19 cellular contexts compared by ENCODE assay signal in genomic region chr15:89455535-89455934, GRCh38. TPM values are rescaled to one million over a fixed set of nuclear protein-coding genes. Genes with fewer than 3 reads are reported as not detected.
"Had no signal": no experiment of that assay in that cellular context is flagged by ENCODE, and none has a peak within 500 bp of the region (broad histone marks: within the 10 kb centered on the region; RNA-seq: fewer than 3 reads in every experiment).

No MANE protein-coding gene starts in this region.

- FAIRE-seq: bronchial epithelial cell, RCC 7860 had no signal

- DNase-seq: activated CD4-positive, alpha-beta T cell treated with anti-CD3 and anti-CD28 coated beads for 48 hours; activated CD4-positive, alpha-beta T cell treated with anti-CD3 and anti-CD28 coated beads, Interleukin-2, amount 50 U/mL, for 4 hours; activated CD4-positive, CD25-positive, alpha-beta regulatory T cell treated with anti-CD3 and anti-CD28 coated beads, Interleukin-2, amount 50 U/mL, for 72 hours; activated CD8-positive, alpha-beta memory T cell treated with anti-CD3 and anti-CD28 coated beads, Interleukin-2, amount 50 U/mL, for 48 hours; activated CD8-positive, alpha-beta T cell treated with anti-CD3 and anti-CD28 coated beads, Interleukin-2, amount 10 ng/mL, durations not matched to agents 7 days and 5 days; activated T-cell treated with anti-CD3 and anti-CD28 coated beads, Interleukin-2, amount 50 U/mL, for 1 hour; aorta; Kasumi-1; KBM-7; NCI-H1048; NCI-H1694; NCI-H2029; NCI-H2107; NCI-H2171 treated with DMSO at 0.1 percent for 48 hours; NCI-H226; PC-3; SHP77 treated with DMSO at 0.1 percent for 48 hours had no signal

- ATAC-seq: activated CD8-positive, alpha-beta T cell treated with anti-CD3 and anti-CD28 coated beads, Interleukin-2, amount 10 ng/mL, durations not matched to agents 7 days and 5 days; PC-3 had no signal

RNA-seq across cellular contexts. Expression of gene RHCG, which starts 40.8 kb away (rescaled TPM):
- total RNA-seq: activated CD8-positive, alpha-beta T cell treated with anti-CD3 and anti-CD28 coated beads, Interleukin-2, amount 10 ng/mL, durations not matched to agents 7 days and 5 days; aorta; PC-3 had no signal
